2 cellular contexts compared by ENCODE assay signal in the genomic region with DNA sequence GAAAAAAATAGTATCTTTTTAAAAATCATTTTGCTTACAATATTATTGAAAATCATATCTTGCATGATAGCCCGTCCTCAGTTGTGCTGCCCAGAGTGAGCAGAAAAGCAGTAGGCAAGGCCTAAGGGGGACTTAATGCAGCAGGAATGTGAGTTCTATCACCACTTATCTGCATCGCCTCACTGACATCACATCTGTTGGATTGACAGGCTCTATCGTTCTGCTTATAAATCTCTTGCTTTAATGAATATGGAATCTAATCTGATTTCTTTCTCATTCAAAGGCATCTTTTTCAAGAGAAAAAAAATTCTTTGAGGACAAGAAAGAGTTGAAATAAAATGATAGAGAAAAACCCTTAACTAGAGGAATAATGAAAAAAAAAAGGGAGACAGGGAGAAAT.
TF ChIP-seq lines count a peak whose summit lies in the region.

No MANE protein-coding gene starts in this region.

TF ChIP-seq in SK-N-SH treated with all-trans-retinoic acid at 6 μM for 48 hours, 23 proteins besides CTCF, POLR2A, EP300 and RAD21 (continued from another document):
- TF ChIP-seq CREB5 (CRISPR knock-in tag; IDR thresholded peaks at IDR 0.05; ENCODE audit: low read depth) = 0 out of 2 replicates have a peak, but pooled peaks have one; percentile 21
- TF ChIP-seq, protein P1, sequence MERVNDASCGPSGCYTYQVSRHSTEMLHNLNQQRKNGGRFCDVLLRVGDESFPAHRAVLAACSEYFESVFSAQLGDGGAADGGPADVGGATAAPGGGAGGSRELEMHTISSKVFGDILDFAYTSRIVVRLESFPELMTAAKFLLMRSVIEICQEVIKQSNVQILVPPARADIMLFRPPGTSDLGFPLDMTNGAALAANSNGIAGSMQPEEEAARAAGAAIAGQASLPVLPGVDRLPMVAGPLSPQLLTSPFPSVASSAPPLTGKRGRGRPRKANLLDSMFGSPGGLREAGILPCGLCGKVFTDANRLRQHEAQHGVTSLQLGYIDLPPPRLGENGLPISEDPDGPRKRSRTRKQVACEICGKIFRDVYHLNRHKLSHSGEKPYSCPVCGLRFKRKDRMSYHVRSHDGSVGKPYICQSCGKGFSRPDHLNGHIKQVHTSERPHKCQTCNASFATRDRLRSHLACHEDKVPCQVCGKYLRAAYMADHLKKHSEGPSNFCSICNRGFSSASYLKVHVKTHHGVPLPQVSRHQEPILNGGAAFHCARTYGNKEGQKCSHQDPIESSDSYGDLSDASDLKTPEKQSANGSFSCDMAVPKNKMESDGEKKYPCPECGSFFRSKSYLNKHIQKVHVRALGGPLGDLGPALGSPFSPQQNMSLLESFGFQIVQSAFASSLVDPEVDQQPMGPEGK (CRISPR knock-in tag; IDR thresholded peaks at IDR 0.05; ENCODE audit: borderline replicate concordance) = no peak
- no peak for TF ChIP-seq ZC3H10 (CRISPR knock-in tag; IDR thresholded peaks at IDR 0.05)
- 0 out of 2 replicates have a peak, but pooled peaks have one; percentile 24 for TF ChIP-seq SNAI2 (CRISPR knock-in tag; IDR thresholded peaks at IDR 0.05)
TF ChIP-seq in SK-N-SH treated with all-trans-retinoic acid at 6 μM for 48 hours: peak in this region for 4.

TF ChIP-seq in neural cell, 6 proteins besides CTCF, POLR2A, EP300 and RAD21 (continued from another document):
- no peak for TF ChIP-seq REST (IDR thresholded peaks at IDR 0.05; ENCODE audit: borderline replicate concordance)
- no peak for TF ChIP-seq EZH2 (IDR thresholded peaks at IDR 0.05; ENCODE audit: borderline replicate concordance, insufficient read depth, low read length, poor library complexity, severe bottlenecking)
- TF ChIP-seq POLR2AphosphoS5 (IDR thresholded peaks at IDR 0.05) = no peak
- TF ChIP-seq SMC3 (conservative IDR thresholded peaks at IDR 0.05; ENCODE audit: poor library complexity) = no peak
- no peak for TF ChIP-seq MXI1 (conservative IDR thresholded peaks at IDR 0.05; ENCODE audit: poor library complexity, severe bottlenecking)
